In the genomic region with DNA sequence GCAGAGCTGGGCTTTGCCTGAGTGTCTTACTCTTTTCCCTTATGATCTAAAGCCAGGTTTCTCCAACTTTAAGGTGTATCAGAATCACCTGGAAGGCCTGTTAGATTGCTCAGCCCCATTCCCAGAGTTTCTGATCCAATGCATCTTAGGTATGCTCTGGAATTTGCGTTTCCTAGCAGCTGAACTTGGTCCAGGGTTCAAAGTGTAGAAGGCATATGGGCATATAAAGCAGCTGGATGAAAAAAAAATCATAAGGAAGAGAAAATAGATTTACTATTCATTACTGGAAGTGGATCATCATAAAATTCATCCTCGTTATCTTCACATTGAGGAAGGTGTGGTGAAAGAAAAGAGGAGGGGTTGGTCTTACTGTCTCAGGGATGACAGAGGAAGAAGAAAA, we compare ENCODE assay signal across 29 cellular contexts.
"Had no signal": no experiment of that assay in that cellular context is flagged by ENCODE, and none has a peak within 500 bp of the region (broad histone marks: within the 10 kb centered on the region; RNA-seq: fewer than 3 reads in every experiment).

No MANE protein-coding gene starts in this region.

- H3K4me3 ChIP-seq: colonic mucosa had no signal

- H3K27ac Mint-ChIP-seq: activated B cell treated with CpG ODN at 0.5 μM for 24 hours; activated CD8-positive, alpha-beta T cell treated with anti-CD3 and anti-CD28 coated beads for 36 hours; activated naive CD8-positive, alpha-beta T cell; activated T-helper 17 cell treated with anti-CD3 and anti-CD28 coated beads, Interleukin-2, amount 50 U/mL, for 72 hours; endodermal cell; T-cell; T-helper 17 cell; T-helper 2 cell treated with Interferon-gamma antibody and Interleukin-4, amounts not matched to agents 5 μg/mL and 100 μg/mL, for 36 hours had no signal

- DNase-seq: activated B cell treated with CpG ODN at 0.5 μM for 24 hours; activated CD4-positive, alpha-beta T cell treated with anti-CD3 and anti-CD28 coated beads for 48 hours; activated CD4-positive, alpha-beta T cell treated with anti-CD3 and anti-CD28 coated beads, Interleukin-2, amount 50 U/mL, for 1 hour; activated CD4-positive, alpha-beta T cell treated with anti-CD3 and anti-CD28 coated beads, Interleukin-2, amount 50 U/mL, for 48 hours; activated CD8-positive, alpha-beta memory T cell treated with anti-CD3 and anti-CD28 coated beads for 24 hours; activated CD8-positive, alpha-beta T cell treated with anti-CD3 and anti-CD28 coated beads for 36 hours; activated effector memory CD4-positive, alpha-beta T cell treated with Interleukin-2 at 50 U/mL for 16 hours; activated gamma-delta T cell treated with Interleukin-2 at 50 U/mL for 16 hours; activated naive CD4-positive, alpha-beta T cell treated with anti-CD3 and anti-CD28 coated beads, Interleukin-2, amount 50 U/mL, for 16 hours; activated naive CD4-positive, alpha-beta T cell treated with Interleukin-2 at 50 U/mL for 16 hours; activated T-cell treated with anti-CD3 and anti-CD28 coated beads, Interleukin-2, amount 50 U/mL, for 4 hours; amniotic stem cell; anterior cingulate cortex; caudate nucleus; cerebellar nuclear complex; colonic mucosa; effector CD8-positive, alpha-beta T cell; endodermal cell; foreskin fibroblast; head of caudate nucleus; T-cell; T-helper 17 cell; T1000; WERI-Rb-1 had no signal

- H3K4me3 Mint-ChIP-seq: activated B cell treated with CpG ODN at 0.5 μM for 24 hours; activated CD8-positive, alpha-beta T cell treated with anti-CD3 and anti-CD28 coated beads for 36 hours; activated naive CD8-positive, alpha-beta T cell; activated T-cell treated with anti-CD3 and anti-CD28 coated beads, Interleukin-2, amount 50 U/mL, for 4 hours; activated T-helper 17 cell treated with anti-CD3 and anti-CD28 coated beads, Interleukin-2, amount 50 U/mL, for 72 hours; endodermal cell; T-cell; T-helper 17 cell; T-helper 2 cell treated with Interferon-gamma antibody and Interleukin-4, amounts not matched to agents 5 μg/mL and 100 μg/mL, for 36 hours had no signal

- H3K27me3 ChIP-seq: colonic mucosa had no signal

- ATAC-seq: activated CD4-positive, CD25-positive, alpha-beta regulatory T cell treated with anti-CD3 and anti-CD28 coated beads, Interleukin-2, amount 50 U/mL, for 24 hours; activated CD8-positive, alpha-beta T cell treated with anti-CD3 and anti-CD28 coated beads for 36 hours; activated T-cell treated with anti-CD3 and anti-CD28 coated beads, Interleukin-2, amount 50 U/mL, for 4 hours; activated T-helper 17 cell treated with anti-CD3 and anti-CD28 coated beads, Interleukin-2, amount 50 U/mL, for 72 hours; esophagus mucosa; T-cell; T-helper 17 cell had no signal

- H3K4me1 Mint-ChIP-seq: activated B cell treated with CpG ODN at 0.5 μM for 24 hours had no signal

- H3K4me1 ChIP-seq: colonic mucosa had no signal

- H3K36me3 ChIP-seq: colonic mucosa had no signal

- H3K9me3 ChIP-seq: colonic mucosa had no signal

- H3K9me3 Mint-ChIP-seq: activated B cell treated with CpG ODN at 0.5 μM for 24 hours; activated CD8-positive, alpha-beta T cell treated with anti-CD3 and anti-CD28 coated beads for 36 hours; activated T-cell treated with anti-CD3 and anti-CD28 coated beads, Interleukin-2, amount 50 U/mL, for 4 hours; activated T-helper 17 cell treated with anti-CD3 and anti-CD28 coated beads, Interleukin-2, amount 50 U/mL, for 72 hours; endodermal cell; T-cell; T-helper 2 cell treated with Interferon-gamma antibody and Interleukin-4, amounts not matched to agents 5 μg/mL and 100 μg/mL, for 36 hours had no signal

- H3K27me3 Mint-ChIP-seq: activated B cell treated with CpG ODN at 0.5 μM for 24 hours; activated CD8-positive, alpha-beta T cell treated with anti-CD3 and anti-CD28 coated beads for 36 hours; activated naive CD8-positive, alpha-beta T cell; activated T-helper 17 cell treated with anti-CD3 and anti-CD28 coated beads, Interleukin-2, amount 50 U/mL, for 72 hours; T-cell; T-helper 17 cell had no signal

- H3K27ac ChIP-seq: colonic mucosa, WERI-Rb-1 had no signal
